ENCODE assay signal across 9 cellular contexts in the genomic region with DNA sequence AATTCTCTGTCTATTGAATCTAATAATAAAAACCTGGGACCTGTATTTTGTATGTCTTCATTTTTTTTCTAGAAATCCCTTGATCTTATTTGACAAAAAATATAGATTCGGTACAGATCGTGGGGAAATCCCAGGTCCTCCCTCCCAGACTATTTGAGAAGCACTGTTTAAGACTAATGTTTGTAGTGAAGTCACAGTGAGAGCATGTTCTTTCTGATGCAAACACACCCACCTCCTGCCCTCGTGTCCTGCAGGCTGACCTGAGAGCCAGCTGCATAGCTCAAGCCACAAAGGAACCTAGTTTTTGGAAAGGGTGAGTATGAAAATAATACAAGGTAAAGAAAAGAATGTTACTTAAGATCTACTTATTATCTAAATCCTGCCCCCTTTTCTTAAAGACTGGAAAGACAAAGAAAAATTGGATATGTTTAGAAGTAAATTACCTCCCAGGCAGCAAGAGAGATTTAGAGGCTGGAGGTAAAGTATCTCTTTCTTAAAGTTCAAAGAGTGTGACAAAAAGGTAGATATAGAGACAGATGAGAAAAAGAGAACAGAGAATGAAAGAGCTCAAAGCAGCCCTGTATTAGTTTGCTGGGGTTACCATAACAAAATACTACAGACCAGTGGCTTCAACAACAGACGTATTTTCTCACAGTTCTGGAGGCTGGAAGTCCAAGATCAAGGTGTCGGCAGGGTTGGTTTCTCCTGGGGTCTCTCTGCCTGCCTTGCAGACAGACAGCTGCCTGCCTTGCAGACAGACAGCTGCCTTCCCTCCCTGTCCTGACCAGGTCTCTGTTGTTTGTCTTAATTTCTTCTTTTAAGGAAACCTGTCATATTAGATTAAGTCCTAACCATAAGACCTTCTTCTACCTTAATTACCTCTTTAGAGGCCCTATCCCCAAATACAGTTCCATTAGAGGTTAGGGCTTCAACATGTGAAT. TPM values are rescaled to one million over a fixed set of nuclear protein-coding genes. Genes with fewer than 3 reads are reported as not detected.
A peak's percentile ranks its signal among the peaks of the same experiment; 100 is the strongest.
DNase-seq lines count a peak whose midpoint lies in the region; ATAC-seq, FAIRE-seq and TF ChIP-seq lines count a peak whose summit lies in the region.
"Had no signal": no experiment of that assay in that cellular context is flagged by ENCODE, and none has a peak within 500 bp of the region (broad histone marks: within the 10 kb centered on the region; RNA-seq: fewer than 3 reads in every experiment).

No MANE protein-coding gene starts in this region.

- H3K4me3 ChIP-seq in endothelial cell of umbilical vein (replicated peaks in 1 of 3; ENCODE audit: insufficient read depth in 1 of 3, low read depth in 1 of 3, low read length in 3 of 3): no peak overlapping the region
- H3K4me3 ChIP-seq in WERI-Rb-1 (ENCODE audit: low read depth, low read length): no peak overlapping the region
- no peak overlapping the region for H3K4me3 ChIP-seq in colonic mucosa
- H3K4me3 ChIP-seq: uterus had no signal

- TF ChIP-seq POLR2A in endothelial cell of umbilical vein (IDR thresholded peaks at IDR 0.05; ENCODE audit: low read depth, low read length): no peak

- H3K27me3 Mint-ChIP-seq in activated naive CD4-positive, alpha-beta T cell treated with anti-CD3 and anti-CD28 coated beads for 36 hours (ENCODE audit: low read depth): peaks cover 3% of the 10 kb centered on the region

- ATAC-seq in GM18870 (IDR thresholded peaks at IDR 0.05; ENCODE audit: unreplicated experiment) (peak; percentile 26), GM21737 (IDR thresholded peaks at IDR 0.05; ENCODE audit: unreplicated experiment) (peak; percentile 10), HG03196 (IDR thresholded peaks at IDR 0.05; ENCODE audit: unreplicated experiment) (peak; percentile 6)

- no peak overlapping the region for H3K9ac ChIP-seq in endothelial cell of umbilical vein (replicated peaks; ENCODE audit: extremely low read depth, insufficient read depth, low read length)
- no peak overlapping the region for H3K9ac ChIP-seq in colonic mucosa (ENCODE audit: low read depth in 2 of 2, low read length in 2 of 2)

- no peaks in the 10 kb centered on the region for H3K4me1 ChIP-seq in endothelial cell of umbilical vein (ENCODE audit: control insufficient read depth, extremely low read depth, insufficient read depth, low read length)
- H3K4me1 ChIP-seq in colonic mucosa: no peaks in the 10 kb centered on the region
- H3K4me1 ChIP-seq: uterus had no signal

- CTCF ChIA-PET in endothelial cell of umbilical vein (lab: Charles Lee): interaction anchor here (1.0 to 5.5 kb wide), 29 partner anchors 9 to 1795 kb away, joined by 3 to 174 read pairs (median 5); partner anchors contain the start of gene WWC2
- CTCF ChIA-PET in activated naive CD4-positive, alpha-beta T cell treated with anti-CD3 and anti-CD28 coated beads for 36 hours (lab: Charles Lee): interaction anchor here (0.7 to 5.8 kb wide), 12 partner anchors 8 to 322 kb away, joined by 3 to 138 read pairs (median 7); no protein-coding TSS in a partner anchor

- POLR2A ChIA-PET in endothelial cell of umbilical vein (lab: Charles Lee): no interaction called here

- H3K79me2 ChIP-seq in endothelial cell of umbilical vein (ENCODE audit: control insufficient read depth, insufficient read depth, low read length): no peaks in the 10 kb centered on the region

- H3K27ac Mint-ChIP-seq in activated naive CD4-positive, alpha-beta T cell treated with anti-CD3 and anti-CD28 coated beads for 36 hours: no peak overlapping the region

- dilution Hi-C loops in endothelial cell of umbilical vein (cut with MboI; ENCODE audit: extremely low pct_ligation_motif_present, low sequenced_read_pairs): no loop called here

- BruUV-seq in endothelial cell of umbilical vein (replicated peaks; lab: Mats Ljungman, UMichigan): no TSS peak

- H3K4me3 Mint-ChIP-seq in activated naive CD4-positive, alpha-beta T cell treated with anti-CD3 and anti-CD28 coated beads for 36 hours: no peak overlapping the region

- no peaks in the 10 kb centered on the region for H3K36me3 Mint-ChIP-seq in activated naive CD4-positive, alpha-beta T cell treated with anti-CD3 and anti-CD28 coated beads for 36 hours (ENCODE audit: low read depth)

- H2AFZ ChIP-seq in endothelial cell of umbilical vein (ENCODE audit: low read depth, low read length): peak overlapping the region; percentile 49

- no peak overlapping the region for H3K4me2 ChIP-seq in endothelial cell of umbilical vein (ENCODE audit: insufficient read depth, low read length)

- FAIRE-seq in endothelial cell of umbilical vein (lab: Jason Lieb, UNC): no peak

- H3K4me1 Mint-ChIP-seq in activated naive CD4-positive, alpha-beta T cell treated with anti-CD3 and anti-CD28 coated beads for 36 hours (ENCODE audit: low read depth): peaks cover 6% of the 10 kb centered on the region

- H3K9me3 Mint-ChIP-seq in activated naive CD4-positive, alpha-beta T cell treated with anti-CD3 and anti-CD28 coated beads for 36 hours: no peaks in the 10 kb centered on the region

- H3K27ac ChIP-seq in endothelial cell of umbilical vein (ENCODE audit: insufficient read depth, low read depth, low read length) (no peak overlapping the region), WERI-Rb-1 (no peak overlapping the region), colonic mucosa (no peak overlapping the region)
- H3K27ac ChIP-seq: uterus had no signal

- TF ChIP-seq CTCF in endothelial cell of umbilical vein (IDR thresholded peaks at IDR 0.05; ENCODE audit: extremely low read depth in 1 of 2, insufficient read depth in 1 of 2, low read depth in 1 of 2, low read length in 2 of 2) (no peak), WERI-Rb-1 (IDR thresholded peaks at IDR 0.05; ENCODE audit: low read depth, low read length) (no peak), colonic mucosa (IDR thresholded peaks at IDR 0.05) (no peak)

- no peaks in the 10 kb centered on the region for H4K20me1 ChIP-seq in endothelial cell of umbilical vein (replicated peaks; ENCODE audit: control insufficient read depth, extremely low read depth, insufficient read depth, low read length)

- H3K36me3 ChIP-seq in endothelial cell of umbilical vein (ENCODE audit: control insufficient read depth in 2 of 2, extremely low read depth in 1 of 2, insufficient read depth in 2 of 2, low read length in 2 of 2) (no peaks in the 10 kb centered on the region), WERI-Rb-1 (no peaks in the 10 kb centered on the region), colonic mucosa (no peaks in the 10 kb centered on the region)
- H3K36me3 ChIP-seq: uterus had no signal

- H3K27me3 ChIP-seq in endothelial cell of umbilical vein (ENCODE audit: control insufficient read depth in 2 of 2, insufficient read depth in 2 of 2, low read length in 2 of 2): peaks cover 2 to 9% of the 10 kb centered on the region in 2 experiments
- H3K27me3 ChIP-seq in WERI-Rb-1 (ENCODE audit: insufficient read depth, low read depth, severe bottlenecking): peaks cover 11% of the 10 kb centered on the region
- H3K27me3 ChIP-seq in colonic mucosa: no peaks in the 10 kb centered on the region
- H3K27me3 ChIP-seq: uterus had no signal

- no peaks in the 10 kb centered on the region for H3K9me1 ChIP-seq in endothelial cell of umbilical vein (replicated peaks; ENCODE audit: control insufficient read depth, extremely low read depth, insufficient read depth, low read length)

- intact Hi-C loops in endothelial cell of umbilical vein (cut with micrococcal nuclease): loop anchor here (1.0 to 2.0 kb wide), 5 partner anchors 136 to 470 kb away; no protein-coding TSS in a partner anchor
- intact Hi-C loops in activated naive CD4-positive, alpha-beta T cell treated with anti-CD3 and anti-CD28 coated beads for 36 hours (cut with micrococcal nuclease): loop anchor here (1.0 to 5.0 kb wide), 6 partner anchors 136 to 470 kb away; no protein-coding TSS in a partner anchor
- intact Hi-C loops in colonic mucosa (cut with DNase I): loop anchor here (2.0 kb wide), 2 partner anchors 135 to 323 kb away; no protein-coding TSS in a partner anchor

- DNase-seq in endothelial cell of umbilical vein (ENCODE audit: low read depth, low spot score): no peak
- DNase-seq in activated CD8-positive, alpha-beta memory T cell treated with anti-CD3 and anti-CD28 coated beads, Interleukin-2, amount 50 U/mL, for 4 hours: no peak
- no peak for DNase-seq in WERI-Rb-1
- no peak for DNase-seq in activated naive CD4-positive, alpha-beta T cell treated with anti-CD3 and anti-CD28 coated beads for 36 hours
- no peak for DNase-seq in colonic mucosa

- H3K9me3 ChIP-seq in endothelial cell of umbilical vein (replicated peaks; ENCODE audit: control insufficient read depth, insufficient read depth, low read length) (no peaks in the 10 kb centered on the region), WERI-Rb-1 (ENCODE audit: severe bottlenecking) (no peaks in the 10 kb centered on the region), colonic mucosa (no peaks in the 10 kb centered on the region)
- H3K9me3 ChIP-seq: uterus had no signal

TF ChIP-seq in endothelial cell of umbilical vein, 7 proteins besides CTCF, POLR2A, EP300 and RAD21:
- TF ChIP-seq EZH2 (IDR thresholded peaks at IDR 0.05; ENCODE audit: borderline replicate concordance, low read depth, low read length, severe bottlenecking): no peak
- TF ChIP-seq MAX (IDR thresholded peaks at IDR 0.05; ENCODE audit: insufficient read depth, insufficient read length): no peak
- TF ChIP-seq POLR2AphosphoS5 (IDR thresholded peaks at IDR 0.05; ENCODE audit: insufficient read depth, low read depth, low read length): no peak
- no peak for TF ChIP-seq FOS (IDR thresholded peaks at IDR 0.05; ENCODE audit: borderline replicate concordance, insufficient read depth, low read length)
- TF ChIP-seq MYC (IDR thresholded peaks at IDR 0.05; ENCODE audit: low read depth, low read length): no peak
- TF ChIP-seq JUN (IDR thresholded peaks at IDR 0.05; ENCODE audit: borderline replicate concordance, insufficient read depth, insufficient read length, low read depth): no peak
- TF ChIP-seq GATA2 (IDR thresholded peaks at IDR 0.05; ENCODE audit: insufficient read depth, insufficient read length, low read depth, low read length): no peak

RNA-seq across cellular contexts. Expression of gene DCTD, which starts 20.4 kb away (rescaled TPM):
- total RNA-seq in endothelial cell of umbilical vein (106 and 111 TPM in 2 replicates), colonic mucosa (10 to 100 TPM; 51.4 to 54.6 TPM)
- polyA plus RNA-seq in endothelial cell of umbilical vein: 93.1 and 105 TPM in 2 replicates
- 97.1 and 97.8 TPM in 2 replicates for polyA plus RNA-seq in endothelial cell of umbilical vein (2011; cell fraction: cytosol; rRNA removed)
- 129 and 145 TPM in 2 replicates for polyA plus RNA-seq in endothelial cell of umbilical vein (2011; cell fraction: nucleus; rRNA removed)
- polyA plus RNA-seq in endothelial cell of umbilical vein (2012): 111 and 134 TPM in 2 replicates
- 83.2 and 85.4 TPM in 2 replicates for polyA minus RNA-seq in endothelial cell of umbilical vein
- polyA minus RNA-seq in endothelial cell of umbilical vein (2011; cell fraction: cytosol; rRNA and poly(A)+ RNA removed): 17.5 TPM
- 36.2 and 47.3 TPM in 2 replicates for polyA minus RNA-seq in endothelial cell of umbilical vein (2011; cell fraction: nucleus; rRNA and poly(A)+ RNA removed)
- 100 to 1,000 TPM; 137 to 152 TPM for total RNA-seq in activated naive CD4-positive, alpha-beta T cell treated with anti-CD3 and anti-CD28 coated beads for 36 hours
